In the genomic region with DNA sequence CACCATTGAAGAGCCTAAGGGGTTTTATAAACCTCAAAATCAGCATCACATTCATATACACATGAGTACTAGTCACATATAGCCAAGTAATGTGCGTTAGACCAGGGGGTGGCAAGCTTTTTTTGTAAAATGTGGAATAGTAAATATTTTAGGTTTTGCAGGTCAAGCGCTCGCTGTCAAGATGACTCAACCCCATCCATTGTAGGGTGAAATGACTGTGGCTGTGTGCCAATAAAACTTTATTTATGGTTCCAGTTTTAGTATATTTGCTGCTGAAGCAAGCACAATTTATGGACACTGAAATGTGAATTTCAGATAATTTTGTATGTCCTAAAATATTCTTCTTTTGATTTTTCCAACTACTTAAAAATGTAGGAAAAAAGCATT, we compare ENCODE assay signal across 11 cellular contexts. TPM values are rescaled to one million over a fixed set of nuclear protein-coding genes. Genes with fewer than 3 reads are reported as not detected.
DNase-seq lines count a peak whose midpoint lies in the region; ATAC-seq and TF ChIP-seq lines count a peak whose summit lies in the region.
"Had no signal": no experiment of that assay in that cellular context is flagged by ENCODE, and none has a peak within 500 bp of the region (broad histone marks: within the 10 kb centered on the region; RNA-seq: fewer than 3 reads in every experiment).

No MANE protein-coding gene starts in this region.

- H3K27ac ChIP-seq in HEK293 (ENCODE audit: extremely low read depth, low read depth, low read length): no peak overlapping the region
- H3K27ac ChIP-seq in RWPE2 (ENCODE audit: poor library complexity, severe bottlenecking): peak overlapping the region; percentile 71
- H3K27ac ChIP-seq in stomach: peak overlapping the region in 4 of 5 donors; percentile 55 to 89 (median 80)

- H3K9me3 ChIP-seq in HEK293 (ENCODE audit: control insufficient read depth, insufficient read depth, low read depth, low read length) (no peaks in the 10 kb centered on the region), RWPE2 (ENCODE audit: severe bottlenecking) (no peaks in the 10 kb centered on the region), stomach (no peaks in the 10 kb centered on the region)

- CTCF ChIA-PET in HEK293 (lab: Yijun Ruan, JAX): interaction anchor here (1.0 to 1.7 kb wide), 2 partner anchors 40 to 285 kb away, joined by 3 to 6 read pairs; no protein-coding TSS in a partner anchor

- no peak for TF ChIP-seq EP300 in stomach (IDR thresholded peaks at IDR 0.05)

- intact Hi-C loops in stomach (cut with DNase I; ENCODE audit: low total_unique reads): no loop called here
- intact Hi-C loops in sciatic nerve (cut with DNase I): no loop called here

- WGBS in stomach, 5 donors: 67 to 89% (median 85%) methylated on average over 3 of the region's 3 CpGs

- TF ChIP-seq POLR2A in stomach (IDR thresholded peaks at IDR 0.05): no peak

- H3K36me3 ChIP-seq in HEK293 (ENCODE audit: control insufficient read depth in 2 of 2, insufficient read depth in 1 of 2, low read length in 2 of 2) (no peaks in the 10 kb centered on the region), RWPE2 (ENCODE audit: low read depth) (no peaks in the 10 kb centered on the region), stomach (no peaks in the 10 kb centered on the region)

- POLR2A ChIA-PET in HEK293 (lab: Yijun Ruan, JAX): no interaction called here

- DNase-seq in RWPE2 (ENCODE audit: low spot score) (no peak), fibroblast of mammary gland (ENCODE audit: low read depth) (peak; percentile 76), stomach (no peak), sciatic nerve (ENCODE audit: low spot score) (no peak), activated T-cell treated with anti-CD3 and anti-CD28 coated beads for 4 hours (no peak)
- no peak for DNase-seq in activated naive CD4-positive, alpha-beta T cell treated with anti-CD3 and anti-CD28 coated beads, Interleukin-2, amount 50 U/mL, for 16 hours
- DNase-seq: activated naive CD4-positive, alpha-beta T cell treated with Interleukin-2 at 50 U/mL for 16 hours; midbrain; stimulated activated CD4-positive, alpha-beta T cell treated with anti-CD3 and anti-CD28 coated beads, Interleukin-4, amount 100 ng/mL, for 24 hours had no signal

- TF ChIP-seq CTCF in HEK293 (tag by site-specific recombination; IDR thresholded peaks at IDR 0.05): no peak
- no peak for TF ChIP-seq CTCF in RWPE2 (IDR thresholded peaks at IDR 0.05; ENCODE audit: poor library complexity, severe bottlenecking)
- TF ChIP-seq CTCF in fibroblast of mammary gland (conservative IDR thresholded peaks at IDR 0.05; ENCODE audit: control insufficient read depth, insufficient read depth, low read depth, low read length): no peak
- TF ChIP-seq CTCF in stomach (IDR thresholded peaks at IDR 0.05): no peak

- ATAC-seq in RWPE2 (ENCODE audit: low read depth) (no peak), sciatic nerve (no peak), HG03045 (IDR thresholded peaks at IDR 0.05; ENCODE audit: unreplicated experiment) (no peak)

- H3K27me3 ChIP-seq in RWPE2 (ENCODE audit: insufficient read depth, poor library complexity, severe bottlenecking) (no peaks in the 10 kb centered on the region), stomach (no peaks in the 10 kb centered on the region)

- H3K4me3 ChIP-seq in HEK293 (ENCODE audit: low read depth, low read length) (no peak overlapping the region), RWPE2 (ENCODE audit: severe bottlenecking) (no peak overlapping the region), fibroblast of mammary gland (ENCODE audit: control insufficient read depth, low read depth, low read length) (no peak overlapping the region), stomach (peak overlapping the region in 1 of 4 donors; percentile 10)

- H3K4me1 ChIP-seq in HEK293 (ENCODE audit: control insufficient read depth, insufficient read depth, low read length) (peaks cover 12% of the 10 kb centered on the region), RWPE2 (ENCODE audit: insufficient read depth, poor library complexity, severe bottlenecking) (peaks cover 52% of the 10 kb centered on the region), stomach (peaks cover 32 to 56% (median 43%) of the 10 kb centered on the region in 4 donors)

TF ChIP-seq in HEK293, 187 proteins besides CTCF, POLR2A, EP300 and RAD21:
- TF ChIP-seq ZNF140 (tag by site-specific recombination; IDR thresholded peaks at IDR 0.05) (no peak), PRDM6 (tag by site-specific recombination; IDR thresholded peaks at IDR 0.05) (peak; percentile 91), ZBTB10 (tag by site-specific recombination; IDR thresholded peaks at IDR 0.05) (no peak), ZNF184 (tag by site-specific recombination; IDR thresholded peaks at IDR 0.05) (peak; percentile 34; the same call in 1 of the 2 replicates)
- TF ChIP-seq, protein P1, sequence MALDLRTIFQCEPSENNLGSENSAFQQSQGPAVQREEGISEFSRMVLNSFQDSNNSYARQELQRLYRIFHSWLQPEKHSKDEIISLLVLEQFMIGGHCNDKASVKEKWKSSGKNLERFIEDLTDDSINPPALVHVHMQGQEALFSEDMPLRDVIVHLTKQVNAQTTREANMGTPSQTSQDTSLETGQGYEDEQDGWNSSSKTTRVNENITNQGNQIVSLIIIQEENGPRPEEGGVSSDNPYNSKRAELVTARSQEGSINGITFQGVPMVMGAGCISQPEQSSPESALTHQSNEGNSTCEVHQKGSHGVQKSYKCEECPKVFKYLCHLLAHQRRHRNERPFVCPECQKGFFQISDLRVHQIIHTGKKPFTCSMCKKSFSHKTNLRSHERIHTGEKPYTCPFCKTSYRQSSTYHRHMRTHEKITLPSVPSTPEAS (tag by site-specific recombination; IDR thresholded peaks at IDR 0.05): no peak

RNA-seq across cellular contexts. Expression of gene RFX2, which starts 21.6 kb away (rescaled TPM):
- total RNA-seq in stomach (100 to 1,000 TPM in 1 of 5 donors, 10 to 100 TPM in 1, 1 to 10 TPM in 3; 1.2 to 123 (median 8.9) TPM), sciatic nerve (12.7 TPM)
- 1 to 10 TPM; 1.8 to 7.9 (median 6.4) TPM for polyA plus RNA-seq in stomach

RNA-seq across cellular contexts. Expression of gene ACSBG2, which starts 46.8 kb away (rescaled TPM):
- total RNA-seq in stomach: not detected
- not detected for polyA plus RNA-seq in stomach
- not detected for total RNA-seq in sciatic nerve
